8 cellular contexts compared by ENCODE assay signal in the genomic region with DNA sequence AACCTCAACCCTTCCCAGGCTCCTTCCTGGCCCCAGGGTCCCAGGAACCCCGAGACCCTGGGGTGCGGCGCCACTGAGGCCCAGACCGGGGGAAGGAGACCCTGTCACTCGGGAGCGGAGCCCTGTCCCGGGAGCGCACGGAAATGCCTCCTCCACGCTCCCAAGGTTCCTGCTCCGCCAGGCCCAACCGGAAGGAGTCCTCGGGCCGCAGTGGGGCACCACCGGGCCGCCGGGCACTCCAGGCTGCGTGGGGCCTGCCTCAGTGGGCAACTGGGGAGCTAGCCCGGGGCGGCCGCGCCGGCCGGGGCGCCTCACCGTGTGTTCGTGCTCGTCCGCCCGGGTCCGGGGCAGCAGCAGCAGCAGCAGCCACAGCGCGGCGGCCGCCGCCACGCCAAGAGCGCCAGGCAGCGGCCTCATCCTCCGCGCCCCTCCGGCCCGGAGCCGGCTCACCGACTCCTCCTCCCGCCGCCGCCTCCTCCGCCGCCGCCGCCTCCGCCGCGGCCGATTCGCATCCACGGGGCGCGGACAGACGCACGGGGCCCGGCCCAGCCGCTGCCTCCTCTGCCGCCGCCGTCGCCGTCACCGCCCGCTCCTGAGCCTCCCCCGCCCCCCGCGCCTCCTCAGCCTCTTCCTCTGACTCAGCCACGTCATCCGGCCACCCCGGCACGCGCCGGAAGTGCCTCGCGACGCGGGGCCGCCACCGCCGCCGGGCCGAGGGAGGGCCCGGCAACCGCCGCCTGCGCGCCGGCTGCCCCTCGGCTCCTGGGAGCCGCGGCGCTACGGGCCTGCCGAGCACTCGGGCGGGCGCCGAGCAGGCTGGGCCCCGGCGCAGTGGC. TPM values are rescaled to one million over a fixed set of nuclear protein-coding genes. Genes with fewer than 3 reads are reported as not detected.
DNase-seq lines count a peak whose midpoint lies in the region; ATAC-seq and TF ChIP-seq lines count a peak whose summit lies in the region.

TSS of gene TM9SF3 (minus strand) at position 594 of the 836 bp plus-strand sequence. CDS start at position 417, 177 bp downstream.

- no TSS peak for BruUV-seq in A673 (replicated peaks; lab: Mats Ljungman, UMichigan)

- no peaks in the 10 kb centered on the region for H3K36me3 ChIP-seq in A673 (ENCODE audit: insufficient read depth, low read length, poor library complexity, severe bottlenecking)

- H3K4me1 Mint-ChIP-seq in activated CD4-positive, alpha-beta T cell treated with anti-CD3 and anti-CD28 coated beads for 36 hours = peaks cover 33% of the 10 kb centered on the region

- peaks cover 12% of the 10 kb centered on the region for H3K4me1 ChIP-seq in A673 (ENCODE audit: insufficient read depth, low read length, poor library complexity, severe bottlenecking)

- H3K27ac Mint-ChIP-seq in activated CD4-positive, alpha-beta T cell treated with anti-CD3 and anti-CD28 coated beads for 36 hours = peak within 1 kb of the TSS; percentile 92

- H3K27me3 Mint-ChIP-seq in activated CD4-positive, alpha-beta T cell treated with anti-CD3 and anti-CD28 coated beads for 36 hours = peaks cover 6% of the 10 kb centered on the region

- H3K4me3 ChIP-seq in A673 (ENCODE audit: low read depth, low read length, poor library complexity, severe bottlenecking) = peak within 1 kb of the TSS; percentile 79

- peaks cover 15% of the 10 kb centered on the region for H3K36me3 Mint-ChIP-seq in activated CD4-positive, alpha-beta T cell treated with anti-CD3 and anti-CD28 coated beads for 36 hours (ENCODE audit: low read depth)

- ATAC-seq in GM18520 (IDR thresholded peaks at IDR 0.05; ENCODE audit: unreplicated experiment) (peak; percentile 52), HG03066 (IDR thresholded peaks at IDR 0.05; ENCODE audit: low read depth, unreplicated experiment) (peak; percentile 67)
- peak; percentile 64 for ATAC-seq in activated CD4-positive, alpha-beta T cell treated with anti-CD3 and anti-CD28 coated beads for 36 hours

- DNase-seq in A673 (ENCODE audit: low spot score) = peak; percentile 94
- DNase-seq in NCI-H345 (lab: John Stamatoyannopoulos, UW) = peak; percentile 80
- peak; percentile 97 for DNase-seq in activated CD4-positive, alpha-beta T cell treated with anti-CD3 and anti-CD28 coated beads for 36 hours
- DNase-seq in stimulated activated CD4-positive, alpha-beta T cell treated with anti-CD3 and anti-CD28 coated beads, Interleukin-1b, Interleukin-23, amount 100 ng/mL, for 4 hours (ENCODE audit: low read depth in 2 of 2) = peak; percentile 89 to 91

- CTCF ChIA-PET in A673 (lab: Charles Lee) = interaction anchor here (0.7 to 1.0 kb wide), 2 partner anchors 9 to 30 kb away, joined by 3 to 5 read pairs; no protein-coding TSS in a partner anchor
- CTCF ChIA-PET in activated CD4-positive, alpha-beta T cell treated with anti-CD3 and anti-CD28 coated beads for 36 hours (lab: Charles Lee) = interaction anchor here (0.6 to 1.9 kb wide), 3 partner anchors 20 to 439 kb away, joined by 3 to 6 read pairs (median 4); no protein-coding TSS in a partner anchor

- peak within 1 kb of the TSS; percentile 98 for H3K27ac ChIP-seq in A673 (ENCODE audit: low read depth, low read length, poor library complexity, severe bottlenecking)
- H3K27ac ChIP-seq in cingulate gyrus (ENCODE audit: low read depth, low read length) = peak within 1 kb of the TSS; percentile 97
- peak within 1 kb of the TSS; percentile 92 for H3K27ac ChIP-seq in layer of hippocampus (ENCODE audit: low read depth, low read length)

- POLR2A ChIA-PET in A673 (lab: Charles Lee; ENCODE audit: low non-redundant PET) = no interaction called here
- POLR2A ChIA-PET in activated CD4-positive, alpha-beta T cell treated with anti-CD3 and anti-CD28 coated beads for 36 hours (lab: Charles Lee) = no interaction called here

- H3K27me3 ChIP-seq in A673 (replicated peaks; ENCODE audit: insufficient read depth, low read depth, low read length, poor library complexity) (no peaks in the 10 kb centered on the region), layer of hippocampus (ENCODE audit: control insufficient read depth, insufficient read depth, low read length) (no peaks in the 10 kb centered on the region)

- H3K9me3 ChIP-seq in A673 (ENCODE audit: low read depth, low read length, poor library complexity, severe bottlenecking) = no peaks in the 10 kb centered on the region

- no peak within 1 kb of the TSS for H3K4me3 Mint-ChIP-seq in activated CD4-positive, alpha-beta T cell treated with anti-CD3 and anti-CD28 coated beads for 36 hours

- H3K9me3 Mint-ChIP-seq in activated CD4-positive, alpha-beta T cell treated with anti-CD3 and anti-CD28 coated beads for 36 hours (ENCODE audit: low read depth) = no peaks in the 10 kb centered on the region

- TF ChIP-seq CTCF in A673 (conservative IDR thresholded peaks at IDR 0.05; ENCODE audit: low read depth, low read length) = no peak

- intact Hi-C loops in A673 (cut with micrococcal nuclease; ENCODE audit: unreplicated experiment) = no loop called here
- intact Hi-C loops in activated CD4-positive, alpha-beta T cell treated with anti-CD3 and anti-CD28 coated beads for 36 hours (cut with DNase I, micrococcal nuclease) = loop anchor here in 1 of 2 experiments (1.0 to 10.0 kb wide), 15 partner anchors 74 to 1349 kb away; partner anchors contain the start of genes CCNJ, FRAT1, FRAT2 and LCOR

RNA-seq across cellular contexts. Expression of gene TM9SF3, which starts in this region (rescaled TPM):
- 115 and 125 TPM in 2 replicates for total RNA-seq in A673 (2021)
- 10 to 100 TPM; 45.3 to 70.2 TPM for total RNA-seq in activated CD4-positive, alpha-beta T cell treated with anti-CD3 and anti-CD28 coated beads for 36 hours

Comparison
In these comparisons a context has a peak if more than half of its experiments do, and no peak if none do; other contexts are left out.
1. Peak in every context shown above with its lines: DNase-seq, ATAC-seq, H3K4me3 ChIP-seq and H3K27ac ChIP-seq.